1 cellular context compared by ENCODE assay signal in the genomic region with DNA sequence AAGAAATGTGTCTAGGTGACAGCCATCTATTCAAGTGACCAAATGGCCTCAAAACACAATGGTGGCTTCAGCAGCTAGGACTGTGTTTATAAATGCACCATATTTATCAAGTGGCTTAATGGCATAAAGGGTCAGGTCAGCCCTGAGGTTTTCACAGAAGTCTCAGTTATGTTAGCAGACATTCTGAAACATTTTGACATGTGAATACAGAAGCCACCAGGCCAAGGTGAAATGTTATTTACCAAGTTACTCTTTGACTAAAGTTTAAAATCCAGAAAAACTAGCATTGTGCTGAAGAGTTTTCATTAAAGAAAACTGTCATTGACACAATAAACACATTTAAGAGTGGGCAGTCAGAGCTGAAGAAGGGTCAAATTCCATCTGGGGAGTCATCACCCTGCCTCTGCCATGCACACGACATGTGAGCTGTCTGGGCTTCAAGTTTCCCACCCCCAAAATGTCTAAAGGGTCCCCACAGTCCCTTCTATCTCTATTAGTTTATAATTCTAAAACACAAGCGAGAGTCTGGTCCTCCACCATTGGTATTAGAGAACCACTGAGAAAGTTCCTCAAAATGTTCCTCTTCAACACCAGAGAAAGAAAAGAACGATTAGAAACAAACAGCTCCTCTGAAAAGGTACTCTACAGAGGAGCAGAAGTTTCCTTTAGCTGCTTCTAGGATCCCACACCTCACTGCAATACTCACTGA.
TF ChIP-seq lines count a peak whose summit lies in the region.

No MANE protein-coding gene starts in this region.

TF ChIP-seq in endothelial cell of umbilical vein, 7 proteins besides CTCF, POLR2A, EP300 and RAD21:
- TF ChIP-seq JUN (IDR thresholded peaks at IDR 0.05; ENCODE audit: borderline replicate concordance, insufficient read depth, insufficient read length, low read depth) = no peak
- no peak for TF ChIP-seq MYC (IDR thresholded peaks at IDR 0.05; ENCODE audit: low read depth, low read length)
- no peak for TF ChIP-seq FOS (IDR thresholded peaks at IDR 0.05; ENCODE audit: borderline replicate concordance, insufficient read depth, low read length)
- TF ChIP-seq, protein P1, sequence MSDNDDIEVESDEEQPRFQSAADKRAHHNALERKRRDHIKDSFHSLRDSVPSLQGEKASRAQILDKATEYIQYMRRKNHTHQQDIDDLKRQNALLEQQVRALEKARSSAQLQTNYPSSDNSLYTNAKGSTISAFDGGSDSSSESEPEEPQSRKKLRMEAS (IDR thresholded peaks at IDR 0.05; ENCODE audit: insufficient read depth, insufficient read length) = no peak
- no peak for TF ChIP-seq EZH2 (IDR thresholded peaks at IDR 0.05; ENCODE audit: borderline replicate concordance, low read depth, low read length, severe bottlenecking)
- no peak for TF ChIP-seq GATA2 (IDR thresholded peaks at IDR 0.05; ENCODE audit: insufficient read depth, insufficient read length, low read depth, low read length)
- no peak for TF ChIP-seq POLR2AphosphoS5 (IDR thresholded peaks at IDR 0.05; ENCODE audit: insufficient read depth, low read depth, low read length)
